Comparison of ENCODE assay signal across 20 cellular contexts in genomic region chr14:102217399-102217798, GRCh38.
DNase-seq lines count a peak whose midpoint lies in the region; ATAC-seq and TF ChIP-seq lines count a peak whose summit lies in the region.
"Had no signal": no experiment of that assay in that cellular context is flagged by ENCODE, and none has a peak within 500 bp of the region (broad histone marks: within the 10 kb centered on the region; RNA-seq: fewer than 3 reads in every experiment).

No MANE protein-coding gene starts in this region.

- peaks cover 0 to 4% of the 10 kb centered on the region in 2 donors for H3K36me3 ChIP-seq in vagina

- H3K4me1 ChIP-seq in H9 (ENCODE audit: insufficient read depth, low read length) (no peaks in the 10 kb centered on the region), vagina (peaks cover 19% of the 10 kb centered on the region)
- H3K4me1 ChIP-seq: Caco-2 had no signal

- H3K4ac ChIP-seq in H9 (ENCODE audit: low read depth, low read length): no peak overlapping the region

- H4K8ac ChIP-seq in H9 (replicated peaks; ENCODE audit: insufficient read length, low read depth, low read length): no peak overlapping the region

- no peak overlapping the region for H2BK20ac ChIP-seq in H9 (ENCODE audit: low read depth, low read length, poor library complexity, severe bottlenecking)

- peaks cover 21% of the 10 kb centered on the region for H3K4me1 Mint-ChIP-seq in activated T-cell treated with anti-CD3 and anti-CD28 coated beads, Interleukin-2, amount 50 U/mL, for 24 hours (ENCODE audit: low read depth)
- peaks cover 7% of the 10 kb centered on the region for H3K4me1 Mint-ChIP-seq in activated T-cell treated with anti-CD3 and anti-CD28 coated beads, Interleukin-2, amount 50 U/mL, for 72 hours (ENCODE audit: low read depth)
- H3K4me1 Mint-ChIP-seq in H9: peaks cover 25 to 34% of the 10 kb centered on the region in 2 experiments
- H3K4me1 Mint-ChIP-seq in endothelial cell (ENCODE audit: unreplicated experiment): peaks cover 6% of the 10 kb centered on the region
- peaks cover 21 to 34% of the 10 kb centered on the region in 2 donors for H3K4me1 Mint-ChIP-seq in stimulated activated naive B cell treated with anti-CD40 and anti-IgM and Interleukin-4, amounts not matched to agents 10 μg/mL and 1 μg/mL and 100 μg/mL, for 72 hours

- no peak overlapping the region for H4K5ac ChIP-seq in H9 (ENCODE audit: insufficient read length, low read depth, low read length)

- no peak for ATAC-seq in activated T-cell treated with anti-CD3 and anti-CD28 coated beads, Interleukin-2, amount 50 U/mL, for 72 hours (replicated peaks in 1 of 2)
- no peak for ATAC-seq in stimulated activated naive B cell treated with anti-CD40 and anti-IgM and Interleukin-4, amounts not matched to agents 10 μg/mL and 1 μg/mL and 100 μg/mL, for 72 hours (replicated peaks)
- ATAC-seq in HG03196 (IDR thresholded peaks at IDR 0.05; ENCODE audit: unreplicated experiment): no peak
- ATAC-seq: Panc1 had no signal

- H3K27ac ChIP-seq in H9 (ENCODE audit: insufficient read length, low read depth, low read length) (no peak overlapping the region), vagina (no peak overlapping the region)
- H3K27ac ChIP-seq: 22Rv1 had no signal

- no peak overlapping the region for H2BK5ac ChIP-seq in H9 (ENCODE audit: insufficient read length, low read length)

- no peaks in the 10 kb centered on the region for H3K9me3 Mint-ChIP-seq in activated T-cell treated with anti-CD3 and anti-CD28 coated beads, Interleukin-2, amount 50 U/mL, for 24 hours
- H3K9me3 Mint-ChIP-seq in activated T-cell treated with anti-CD3 and anti-CD28 coated beads, Interleukin-2, amount 50 U/mL, for 72 hours: no peaks in the 10 kb centered on the region
- no peaks in the 10 kb centered on the region for H3K9me3 Mint-ChIP-seq in H9
- no peaks in the 10 kb centered on the region for H3K9me3 Mint-ChIP-seq in endothelial cell (ENCODE audit: unreplicated experiment)
- H3K9me3 Mint-ChIP-seq in stimulated activated naive B cell treated with anti-CD40 and anti-IgM and Interleukin-4, amounts not matched to agents 10 μg/mL and 1 μg/mL and 100 μg/mL, for 72 hours: no peaks in the 10 kb centered on the region
- H3K9me3 Mint-ChIP-seq: CD4-positive, CD25-positive, alpha-beta regulatory T cell had no signal

- no peak overlapping the region for H3K23ac ChIP-seq in H9 (ENCODE audit: insufficient read length, low read depth, low read length)

- no peaks in the 10 kb centered on the region for H4K20me1 ChIP-seq in H9 (ENCODE audit: control insufficient read depth, insufficient read depth, insufficient read length)

- no peak overlapping the region for H2AFZ ChIP-seq in H9 (ENCODE audit: low read length)

- DNase-seq in activated T-cell treated with anti-CD3 and anti-CD28 coated beads, Interleukin-2, amount 50 U/mL, for 24 hours: no peak
- DNase-seq in activated T-cell treated with anti-CD3 and anti-CD28 coated beads, Interleukin-2, amount 50 U/mL, for 72 hours: no peak
- DNase-seq in H9 (no peak), endothelial cell (ENCODE audit: low spot score) (no peak), vagina (ENCODE audit: extremely low spot score in 2 of 2) (no peak)
- no peak for DNase-seq in stimulated activated naive B cell treated with anti-CD40 and anti-IgM and Interleukin-4, amounts not matched to agents 10 μg/mL and 1 μg/mL and 100 μg/mL, for 72 hours
- DNase-seq in activated CD4-positive, alpha-beta T cell treated with anti-CD3 and anti-CD28 coated beads for 1 hour: no peak
- DNase-seq: AML-193; Caco-2; CD4-positive, CD25-positive, alpha-beta regulatory T cell; DMS153; GDM1; HCEC 1CT; MM.1S; NCI-H1092; NCI-H146; NCI-H2081 treated with DMSO at 0.1 percent for 48 hours had no signal

- no peak overlapping the region for H3K4me3 ChIP-seq in vagina

- no peaks in the 10 kb centered on the region for H3K79me1 ChIP-seq in H9 (ENCODE audit: insufficient read depth, low read depth, low read length, poor library complexity, severe bottlenecking)

- intact Hi-C loops in vagina (cut with DNase I): no loop called here

- no peak overlapping the region for H3K9ac ChIP-seq in H9 (ENCODE audit: extremely low read depth, insufficient read length, low read length)

- H2BK120ac ChIP-seq in H9 (ENCODE audit: low read depth, low read length, poor library complexity, severe bottlenecking): no peak overlapping the region

- H2BK12ac ChIP-seq in H9 (ENCODE audit: insufficient read length, low read depth, low read length): no peak overlapping the region

- H3K36me3 Mint-ChIP-seq in activated T-cell treated with anti-CD3 and anti-CD28 coated beads, Interleukin-2, amount 50 U/mL, for 24 hours (ENCODE audit: low read depth): peaks cover 50% of the 10 kb centered on the region
- H3K36me3 Mint-ChIP-seq in activated T-cell treated with anti-CD3 and anti-CD28 coated beads, Interleukin-2, amount 50 U/mL, for 72 hours (ENCODE audit: insufficient read depth in 2 of 2): no peaks in the 10 kb centered on the region
- no peaks in the 10 kb centered on the region; a peak in 2 of 7 replicates for H3K36me3 Mint-ChIP-seq in H9 (ENCODE audit: insufficient read depth in 1 of 3, low read depth in 3 of 3)
- no peaks in the 10 kb centered on the region for H3K36me3 Mint-ChIP-seq in endothelial cell (ENCODE audit: low read depth, unreplicated experiment)
- H3K36me3 Mint-ChIP-seq in stimulated activated naive B cell treated with anti-CD40 and anti-IgM and Interleukin-4, amounts not matched to agents 10 μg/mL and 1 μg/mL and 100 μg/mL, for 72 hours: peaks cover 18 to 35% of the 10 kb centered on the region in 2 donors

- H3K4me3 Mint-ChIP-seq in activated T-cell treated with anti-CD3 and anti-CD28 coated beads, Interleukin-2, amount 50 U/mL, for 24 hours: no peak overlapping the region
- H3K4me3 Mint-ChIP-seq in activated T-cell treated with anti-CD3 and anti-CD28 coated beads, Interleukin-2, amount 50 U/mL, for 72 hours: no peak overlapping the region
- H3K4me3 Mint-ChIP-seq in H9: no peak overlapping the region
- H3K4me3 Mint-ChIP-seq in endothelial cell (ENCODE audit: unreplicated experiment): no peak overlapping the region
- H3K4me3 Mint-ChIP-seq in stimulated activated naive B cell treated with anti-CD40 and anti-IgM and Interleukin-4, amounts not matched to agents 10 μg/mL and 1 μg/mL and 100 μg/mL, for 72 hours: no peak overlapping the region
- H3K4me3 Mint-ChIP-seq: CD4-positive, CD25-positive, alpha-beta regulatory T cell had no signal

- H3T11ph ChIP-seq in H9 (ENCODE audit: low read length): no peak overlapping the region

- no peak overlapping the region for H2AK5ac ChIP-seq in H9 (ENCODE audit: insufficient read length, low read length)

- no CpG with 5 or more reads among the region's 10 CpGs for WGBS in H9 (ENCODE audit: extremely low coverage, insufficient read length, low lambda C conversion rate)

- no peak for TF ChIP-seq POLR2A in vagina (IDR thresholded peaks at IDR 0.05)

- H3K27me3 Mint-ChIP-seq in activated T-cell treated with anti-CD3 and anti-CD28 coated beads, Interleukin-2, amount 50 U/mL, for 24 hours: no peaks in the 10 kb centered on the region
- H3K27me3 Mint-ChIP-seq in activated T-cell treated with anti-CD3 and anti-CD28 coated beads, Interleukin-2, amount 50 U/mL, for 72 hours (ENCODE audit: low read depth): no peaks in the 10 kb centered on the region
- H3K27me3 Mint-ChIP-seq in H9 (ENCODE audit: low read depth) (no peaks in the 10 kb centered on the region; the same call in 1 of the 2 replicates), endothelial cell (ENCODE audit: unreplicated experiment) (no peaks in the 10 kb centered on the region)
- no peaks in the 10 kb centered on the region for H3K27me3 Mint-ChIP-seq in stimulated activated naive B cell treated with anti-CD40 and anti-IgM and Interleukin-4, amounts not matched to agents 10 μg/mL and 1 μg/mL and 100 μg/mL, for 72 hours
- H3K27me3 Mint-ChIP-seq: CD4-positive, CD25-positive, alpha-beta regulatory T cell had no signal

- no peaks in the 10 kb centered on the region for H3K27me3 ChIP-seq in H9 (ENCODE audit: insufficient read depth, low read length)
- H3K27me3 ChIP-seq in vagina: no peaks in the 10 kb centered on the region

- H3K23me2 ChIP-seq in H9 (ENCODE audit: insufficient read length, low read depth, low read length, poor library complexity, severe bottlenecking): no peaks in the 10 kb centered on the region

- H3K9me3 ChIP-seq in H9 (ENCODE audit: control insufficient read depth, low read depth, low read length) (no peaks in the 10 kb centered on the region), vagina (no peaks in the 10 kb centered on the region)
- H3K9me3 ChIP-seq: Caco-2 had no signal

- H3K27ac Mint-ChIP-seq in activated T-cell treated with anti-CD3 and anti-CD28 coated beads, Interleukin-2, amount 50 U/mL, for 24 hours: peak overlapping the region; percentile 51
- H3K27ac Mint-ChIP-seq in activated T-cell treated with anti-CD3 and anti-CD28 coated beads, Interleukin-2, amount 50 U/mL, for 72 hours: no peak overlapping the region
- H3K27ac Mint-ChIP-seq in H9 (peak overlapping the region; percentile 12 to 25 (median 12); a peak in 4 of 7 replicates), endothelial cell (ENCODE audit: unreplicated experiment) (peak overlapping the region; percentile 49)
- peak overlapping the region; percentile 39 for H3K27ac Mint-ChIP-seq in stimulated activated naive B cell treated with anti-CD40 and anti-IgM and Interleukin-4, amounts not matched to agents 10 μg/mL and 1 μg/mL and 100 μg/mL, for 72 hours
- H3K27ac Mint-ChIP-seq: CD4-positive, CD25-positive, alpha-beta regulatory T cell had no signal

- H3K79me2 ChIP-seq in H9 (ENCODE audit: insufficient read depth, low read length): no peaks in the 10 kb centered on the region

- no peak overlapping the region for H3K56ac ChIP-seq in H9 (ENCODE audit: insufficient read length, low read depth, low read length)

- no peak overlapping the region for H3K14ac ChIP-seq in H9 (ENCODE audit: insufficient read depth, low read length)

- TF ChIP-seq CTCF in H9 (conservative IDR thresholded peaks at IDR 0.05) (no peak), endothelial cell (IDR thresholded peaks at IDR 0.05; ENCODE audit: unreplicated experiment) (no peak), vagina (IDR thresholded peaks at IDR 0.05) (no peak)

- H3K18ac ChIP-seq in H9 (ENCODE audit: insufficient read length, low read depth, low read length): no peak overlapping the region

- no peak overlapping the region for H2BK15ac ChIP-seq in H9 (ENCODE audit: low read depth, low read length)

- no peak overlapping the region for H4K91ac ChIP-seq in H9 (ENCODE audit: insufficient read length, low read depth, low read length)

- no peak overlapping the region for H3K4me2 ChIP-seq in H9 (ENCODE audit: insufficient read depth, insufficient read length, low read length)
